Comparison of ENCODE assay signal across 15 cellular contexts in genomic region chr11:1387521-1387920, GRCh38. TPM values are rescaled to one million over a fixed set of nuclear protein-coding genes. Genes with fewer than 3 reads are reported as not detected.
DNase-seq lines count a peak whose midpoint lies in the region; ATAC-seq and TF ChIP-seq lines count a peak whose summit lies in the region.
"Had no signal": no experiment of that assay in that cellular context is flagged by ENCODE, and none has a peak within 500 bp of the region (broad histone marks: within the 10 kb centered on the region; RNA-seq: fewer than 3 reads in every experiment).

No MANE protein-coding gene starts in this region.

- H3K4me1 Mint-ChIP-seq in activated T-cell treated with anti-CD3 and anti-CD28 coated beads, Interleukin-2, amount 50 U/mL, for 4 hours (ENCODE audit: low read depth), result peaks cover 20% of the 10 kb centered on the region
- H3K4me1 Mint-ChIP-seq in activated T-cell treated with anti-CD3 and anti-CD28 coated beads, Interleukin-2, amount 50 U/mL, for 24 hours (ENCODE audit: low read depth), result peaks cover 22% of the 10 kb centered on the region
- peaks cover 18% of the 10 kb centered on the region for H3K4me1 Mint-ChIP-seq in GM23338
- H3K4me1 Mint-ChIP-seq in endothelial cell (ENCODE audit: unreplicated experiment), result no peaks in the 10 kb centered on the region
- no peaks in the 10 kb centered on the region for H3K4me1 Mint-ChIP-seq in endodermal cell

- H3K14ac ChIP-seq in neuronal stem cell (ENCODE audit: low read length), result no peak overlapping the region

- no peak overlapping the region for H2BK120ac ChIP-seq in neuronal stem cell (ENCODE audit: low read depth, low read length)

- H3K4me2 ChIP-seq in GM23338, result 0 out of 2 replicates have a peak overlapping the region, but pooled peaks have one; percentile 94
- H3K4me2 ChIP-seq in neuronal stem cell (ENCODE audit: insufficient read depth, low read length, poor library complexity, severe bottlenecking), result no peak overlapping the region

- no peak overlapping the region for H3K27ac Mint-ChIP-seq in activated T-cell treated with anti-CD3 and anti-CD28 coated beads, Interleukin-2, amount 50 U/mL, for 24 hours
- H3K27ac Mint-ChIP-seq in GM23338 (no peak overlapping the region), endothelial cell (ENCODE audit: unreplicated experiment) (no peak overlapping the region), endodermal cell (no peak overlapping the region)

- H3K36me3 Mint-ChIP-seq in activated T-cell treated with anti-CD3 and anti-CD28 coated beads, Interleukin-2, amount 50 U/mL, for 4 hours (ENCODE audit: insufficient read depth), result no peaks in the 10 kb centered on the region
- H3K36me3 Mint-ChIP-seq in activated T-cell treated with anti-CD3 and anti-CD28 coated beads, Interleukin-2, amount 50 U/mL, for 24 hours (ENCODE audit: low read depth), result no peaks in the 10 kb centered on the region
- peaks cover 5% of the 10 kb centered on the region; the same call in 1 of the 3 replicates for H3K36me3 Mint-ChIP-seq in GM23338 (ENCODE audit: low read depth)
- H3K36me3 Mint-ChIP-seq in endothelial cell (ENCODE audit: low read depth, unreplicated experiment), result peaks cover 4% of the 10 kb centered on the region
- H3K36me3 Mint-ChIP-seq in endodermal cell (ENCODE audit: low read depth), result no peaks in the 10 kb centered on the region

- peak overlapping the region; percentile 75 for H3K23ac ChIP-seq in neuronal stem cell (ENCODE audit: low read depth, low read length, poor library complexity)

- H3K4ac ChIP-seq in neuronal stem cell (ENCODE audit: low read length), result no peak overlapping the region

- ATAC-seq in activated T-cell treated with anti-CD3 and anti-CD28 coated beads, Interleukin-2, amount 50 U/mL, for 4 hours, result no peak
- no peak for ATAC-seq in GM23338
- no peak for ATAC-seq in GM21786 (IDR thresholded peaks at IDR 0.05; ENCODE audit: unreplicated experiment)
- ATAC-seq in GM19452 (IDR thresholded peaks at IDR 0.05; ENCODE audit: unreplicated experiment), result no peak

- no peaks in the 10 kb centered on the region for H3K9me2 ChIP-seq in GM23338 (ENCODE audit: insufficient read depth)

- no peak for DNase-seq in activated T-cell treated with anti-CD3 and anti-CD28 coated beads, Interleukin-2, amount 50 U/mL, for 4 hours
- no peak for DNase-seq in activated T-cell treated with anti-CD3 and anti-CD28 coated beads, Interleukin-2, amount 50 U/mL, for 24 hours
- DNase-seq in GM23338 (ENCODE audit: low spot score) (no peak), endothelial cell (ENCODE audit: low spot score) (no peak), neuronal stem cell (ENCODE audit: low spot score) (no peak), endodermal cell (no peak)
- DNase-seq: activated naive CD4-positive, alpha-beta T cell; C1 segment of cervical spinal cord; colonic mucosa; DMS79; IMR-90; NCI-H2227 treated with DMSO at 0.1 percent for 48 hours; stimulated activated CD4-positive, alpha-beta T cell treated with anti-CD3 and anti-CD28 coated beads, Interleukin-4, amount 100 ng/mL, for 4 hours had no signal

- H3K27me3 ChIP-seq in GM23338 (ENCODE audit: insufficient read depth), result 0 out of 2 replicates have a peak, but pooled peaks cover 4% of the 10 kb centered on the region
- peaks cover 0 to 23% (median 0%) of the 10 kb centered on the region in 3 experiments for H3K27me3 ChIP-seq in neuronal stem cell (ENCODE audit: control insufficient read depth in 3 of 3, insufficient read depth in 3 of 3, low read depth in 1 of 3, low read length in 3 of 3)
- peaks cover 25% of the 10 kb centered on the region for H3K27me3 ChIP-seq in endodermal cell (ENCODE audit: control insufficient read depth, insufficient read depth, low read length, poor library complexity, severe bottlenecking)

- H3K36me3 ChIP-seq in GM23338 (ENCODE audit: insufficient read depth) (no peaks in the 10 kb centered on the region), neuronal stem cell (replicated peaks in 1 of 2; ENCODE audit: control insufficient read depth in 2 of 2, insufficient read depth in 2 of 2, low read length in 2 of 2) (peaks cover 0 to 6% of the 10 kb centered on the region in 2 donors), endodermal cell (ENCODE audit: control insufficient read depth, insufficient read depth, low read length) (no peaks in the 10 kb centered on the region)
- H3K36me3 ChIP-seq: colonic mucosa had no signal

- H3K27ac ChIP-seq in GM23338 (ENCODE audit: low read depth) (no peak overlapping the region), neuronal stem cell (replicated peaks; ENCODE audit: low read length) (no peak overlapping the region), endodermal cell (ENCODE audit: low read depth, low read length) (no peak overlapping the region)
- H3K27ac ChIP-seq: colonic mucosa had no signal

- H2AK5ac ChIP-seq in neuronal stem cell (ENCODE audit: low read depth, low read length), result peak overlapping the region; percentile 4

- peaks cover 14% of the 10 kb centered on the region for H3K79me2 ChIP-seq in GM23338 (replicated peaks; ENCODE audit: insufficient read depth)

- TF ChIP-seq CTCF in GM23338 (conservative IDR thresholded peaks at IDR 0.05; ENCODE audit: low read depth in 2 of 2), result no peak
- no peak for TF ChIP-seq CTCF in endothelial cell (IDR thresholded peaks at IDR 0.05; ENCODE audit: unreplicated experiment)
- TF ChIP-seq CTCF in endodermal cell (conservative IDR thresholded peaks at IDR 0.05), result no peak

- peak overlapping the region; percentile 9 for H3K4me3 Mint-ChIP-seq in activated T-cell treated with anti-CD3 and anti-CD28 coated beads, Interleukin-2, amount 50 U/mL, for 4 hours
- H3K4me3 Mint-ChIP-seq in activated T-cell treated with anti-CD3 and anti-CD28 coated beads, Interleukin-2, amount 50 U/mL, for 24 hours, result no peak overlapping the region
- peak overlapping the region; percentile 29; the same call in 1 of the 3 replicates for H3K4me3 Mint-ChIP-seq in GM23338
- H3K4me3 Mint-ChIP-seq in endothelial cell (ENCODE audit: unreplicated experiment), result peak overlapping the region; percentile 30
- no peak overlapping the region for H3K4me3 Mint-ChIP-seq in endodermal cell

- H3K79me1 ChIP-seq in neuronal stem cell (ENCODE audit: low read depth, low read length), result peaks cover 11% of the 10 kb centered on the region

- peak overlapping the region; percentile 19 for H3K18ac ChIP-seq in neuronal stem cell (ENCODE audit: low read length)

- no peak overlapping the region for H4K8ac ChIP-seq in neuronal stem cell (ENCODE audit: low read depth, low read length)

- H3K27me3 Mint-ChIP-seq in activated T-cell treated with anti-CD3 and anti-CD28 coated beads, Interleukin-2, amount 50 U/mL, for 4 hours (ENCODE audit: low read depth), result peaks cover 16% of the 10 kb centered on the region
- H3K27me3 Mint-ChIP-seq in activated T-cell treated with anti-CD3 and anti-CD28 coated beads, Interleukin-2, amount 50 U/mL, for 24 hours, result peaks cover 16% of the 10 kb centered on the region
- H3K27me3 Mint-ChIP-seq in GM23338 (ENCODE audit: insufficient read depth, low read depth, poor library complexity), result peaks cover 32% of the 10 kb centered on the region
- peaks cover 9% of the 10 kb centered on the region for H3K27me3 Mint-ChIP-seq in endothelial cell (ENCODE audit: unreplicated experiment)
- peaks cover 48% of the 10 kb centered on the region for H3K27me3 Mint-ChIP-seq in endodermal cell (ENCODE audit: insufficient read depth)

- H3K9me3 ChIP-seq in neuronal stem cell (replicated peaks in 1 of 2; ENCODE audit: control insufficient read depth in 2 of 2, insufficient read depth in 1 of 2, low read depth in 1 of 2, low read length in 2 of 2), result no peaks in the 10 kb centered on the region
- H3K9me3 ChIP-seq in endodermal cell (ENCODE audit: control insufficient read depth, low read length), result no peaks in the 10 kb centered on the region
- H3K9me3 ChIP-seq: colonic mucosa had no signal

- H2BK5ac ChIP-seq in neuronal stem cell (ENCODE audit: low read length), result no peak overlapping the region

- H3K9ac ChIP-seq in neuronal stem cell (ENCODE audit: low read depth, low read length, poor library complexity) (peak overlapping the region; percentile 32), endodermal cell (ENCODE audit: extremely low read depth, low read length, poor library complexity, severe bottlenecking) (no peak overlapping the region)

- H2BK15ac ChIP-seq in neuronal stem cell (ENCODE audit: low read length), result peak overlapping the region; percentile 19

- H3K9me3 Mint-ChIP-seq in activated T-cell treated with anti-CD3 and anti-CD28 coated beads, Interleukin-2, amount 50 U/mL, for 4 hours, result no peaks in the 10 kb centered on the region
- H3K9me3 Mint-ChIP-seq in activated T-cell treated with anti-CD3 and anti-CD28 coated beads, Interleukin-2, amount 50 U/mL, for 24 hours, result no peaks in the 10 kb centered on the region
- H3K9me3 Mint-ChIP-seq in GM23338 (no peaks in the 10 kb centered on the region), endothelial cell (ENCODE audit: unreplicated experiment) (no peaks in the 10 kb centered on the region), endodermal cell (no peaks in the 10 kb centered on the region)

- no peak overlapping the region for H3K4me3 ChIP-seq in GM23338
- H3K4me3 ChIP-seq in neuronal stem cell (ENCODE audit: low read length in 2 of 2), result no peak overlapping the region
- H3K4me3 ChIP-seq in endodermal cell (ENCODE audit: low read length), result no peak overlapping the region
- H3K4me3 ChIP-seq: colonic mucosa had no signal

- no peak overlapping the region for H2AFZ ChIP-seq in GM23338
- no peak overlapping the region for H2AFZ ChIP-seq in neuronal stem cell (ENCODE audit: low read length)

- H4K91ac ChIP-seq in neuronal stem cell (ENCODE audit: low read depth, low read length, poor library complexity), result no peak overlapping the region

- peaks cover 2% of the 10 kb centered on the region; the same call in 1 of the 2 replicates for H3F3A ChIP-seq in GM23338 (replicated peaks; ENCODE audit: low read depth)

- WGBS in neuronal stem cell (ENCODE audit: extremely low coverage in 2 of 2, insufficient read length in 2 of 2, insufficient replicate concordance in 1 of 2), 2 donors, result no CpG with 5 or more reads among the region's 10 CpGs
- WGBS in endodermal cell (ENCODE audit: insufficient coverage in 1 of 2, insufficient read length in 1 of 2), 2 experiments, result 92 to 96% methylated on average over 10 of the region's 10 CpGs

- no peak overlapping the region for H2BK12ac ChIP-seq in neuronal stem cell (ENCODE audit: low read length)

- no peaks in the 10 kb centered on the region; the same call in none of the 2 replicates for H4K20me1 ChIP-seq in GM23338 (replicated peaks; ENCODE audit: insufficient read depth)

- peaks cover 3% of the 10 kb centered on the region; the same call in 1 of the 2 replicates for H3K4me1 ChIP-seq in GM23338 (ENCODE audit: insufficient read depth)
- H3K4me1 ChIP-seq in neuronal stem cell (ENCODE audit: control insufficient read depth in 2 of 2, insufficient read depth in 1 of 2, low read depth in 1 of 2, low read length in 2 of 2), result peaks cover 17 to 25% of the 10 kb centered on the region in 2 donors
- peaks cover 6% of the 10 kb centered on the region for H3K4me1 ChIP-seq in endodermal cell (ENCODE audit: control insufficient read depth, insufficient read depth, low read length)

RNA-seq across cellular contexts. Expression of gene BRSK2, which starts 2.2 kb away (rescaled TPM):
- total RNA-seq in activated T-cell treated with anti-CD3 and anti-CD28 coated beads, Interleukin-2, amount 50 U/mL, for 4 hours, result under 1 TPM; 0.53 to 0.94 (median 0.76) TPM
- total RNA-seq in GM23338 (2014; rRNA removed; shearing (Covaris generic)), result 15.0 and 20.3 TPM in 2 replicates
- polyA plus RNA-seq in GM23338 (2016; fragmentation: Nextera tagmentation; extraction: Ambion mirVana), result 7.2 and 10.1 TPM in 2 replicates
- total RNA-seq in endothelial cell (ENCODE audit: unreplicated experiment) (4.0 TPM), endodermal cell (10 to 100 TPM in 1 of 2 donors, 1 to 10 TPM in 1; 9.4 to 10.3 TPM)
- polyA plus RNA-seq in neuronal stem cell (2013, experiment 1 of 2), result 24.4 TPM
- 23.0 TPM for polyA plus RNA-seq in neuronal stem cell (2013, experiment 2 of 2)
- polyA plus RNA-seq in endodermal cell (2013, experiment 1 of 2), result 43.7 TPM
- polyA plus RNA-seq in endodermal cell (2013, experiment 2 of 2), result 37.6 TPM

Comparison
In these comparisons a context has a peak if more than half of its experiments do, and no peak if none do; other contexts are left out.
1. H3K4me3 Mint-ChIP-seq: peak in activated T-cell treated with anti-CD3 and anti-CD28 coated beads, Interleukin-2, amount 50 U/mL, for 4 hours (single experiment), GM23338 (single experiment) and endothelial cell (single experiment); none in activated T-cell treated with anti-CD3 and anti-CD28 coated beads, Interleukin-2, amount 50 U/mL, for 24 hours (single experiment) and endodermal cell (single experiment).